ENCODE assay signal across 24 cellular contexts in the genomic region with DNA sequence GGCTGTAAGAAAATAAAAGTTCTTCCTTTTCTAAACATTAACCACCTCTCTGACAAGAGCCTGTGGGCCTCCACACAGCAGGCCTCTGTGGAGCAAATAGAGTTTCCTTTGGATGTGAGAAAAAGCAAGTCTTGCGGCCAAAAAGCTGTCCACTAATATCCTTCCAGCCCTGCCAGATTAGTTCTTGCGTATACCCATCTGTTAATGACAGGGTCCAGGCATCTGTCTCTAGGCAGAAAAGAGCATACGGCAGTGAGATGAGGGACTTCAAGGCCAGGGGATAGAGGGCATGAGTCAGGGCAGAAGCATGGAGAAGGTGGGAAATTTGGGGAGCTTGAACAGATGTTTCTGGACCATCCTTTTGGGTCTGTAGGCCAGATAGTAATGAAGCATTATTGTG.
"Had no signal": no experiment of that assay in that cellular context is flagged by ENCODE, and none has a peak within 500 bp of the region (broad histone marks: within the 10 kb centered on the region; RNA-seq: fewer than 3 reads in every experiment).

No MANE protein-coding gene starts in this region.

- H3K4me3 ChIP-seq: dorsolateral prefrontal cortex, left lung, thyroid gland had no signal

- H3K4me1 Mint-ChIP-seq: activated CD4-positive, alpha-beta memory T cell treated with anti-CD3 and anti-CD28 coated beads, Interleukin-2, amount 10 ng/mL, durations not matched to agents 7 days and 5 days; activated CD8-positive, alpha-beta memory T cell treated with anti-CD3 and anti-CD28 coated beads, Interleukin-2, amount 10 ng/mL, durations not matched to agents 7 days and 5 days; activated naive CD8-positive, alpha-beta T cell treated with anti-CD3 and anti-CD28 coated beads for 36 hours; activated T-helper 17 cell treated with anti-CD3 and anti-CD28 coated beads, Interleukin-2, amount 50 U/mL, for 72 hours; nephron progenitor cell had no signal

- DNase-seq: activated CD4-positive, alpha-beta memory T cell treated with anti-CD3 and anti-CD28 coated beads, Interleukin-2, amount 10 ng/mL, durations not matched to agents 7 days and 5 days; activated CD4-positive, alpha-beta T cell treated with anti-CD3 and anti-CD28 coated beads for 48 hours; activated CD4-positive, CD25-positive, alpha-beta regulatory T cell; activated CD8-positive, alpha-beta memory T cell treated with anti-CD3 and anti-CD28 coated beads, Interleukin-2, amount 10 ng/mL, durations not matched to agents 7 days and 5 days; activated naive CD4-positive, alpha-beta T cell; activated naive CD8-positive, alpha-beta T cell treated with anti-CD3 and anti-CD28 coated beads for 36 hours; activated T-cell treated with anti-CD3 and anti-CD28 coated beads, Interleukin-2, amount 50 U/mL, for 1 hour; amygdala; dorsolateral prefrontal cortex; hypothalamus; left lung; nephron progenitor cell; occipital lobe; posterior cingulate gyrus; retina; stimulated activated CD4-positive, alpha-beta T cell treated with anti-CD3 and anti-CD28 coated beads, Interleukin-12 subunit alpha, Interleukin-12 subunit beta, amount 100 ng/mL, for 4 hours; stimulated activated CD4-positive, alpha-beta T cell treated with anti-CD3 and anti-CD28 coated beads, Interleukin-1b, Interleukin-23, amount 100 ng/mL, for 48 hours; stimulated activated CD8-positive, alpha-beta memory T cell treated with anti-CD3 and anti-CD28 coated beads, Interleukin-4, amount 100 ng/mL, for 48 hours; stimulated activated naive CD4-positive, alpha-beta T cell; thyroid gland had no signal

- H3K4me1 ChIP-seq: left lung, thyroid gland had no signal

- H3K27me3 ChIP-seq: dorsolateral prefrontal cortex, left lung, thyroid gland had no signal

- H3K36me3 ChIP-seq: left lung, thyroid gland had no signal

- H3K4me3 Mint-ChIP-seq: activated CD4-positive, alpha-beta memory T cell treated with anti-CD3 and anti-CD28 coated beads, Interleukin-2, amount 10 ng/mL, durations not matched to agents 7 days and 5 days; activated CD8-positive, alpha-beta memory T cell treated with anti-CD3 and anti-CD28 coated beads, Interleukin-2, amount 10 ng/mL, durations not matched to agents 7 days and 5 days; activated naive CD8-positive, alpha-beta T cell treated with anti-CD3 and anti-CD28 coated beads for 36 hours; activated T-helper 17 cell treated with anti-CD3 and anti-CD28 coated beads, Interleukin-2, amount 50 U/mL, for 72 hours; nephron progenitor cell had no signal

- H3K9me3 Mint-ChIP-seq: activated CD4-positive, alpha-beta memory T cell treated with anti-CD3 and anti-CD28 coated beads, Interleukin-2, amount 10 ng/mL, durations not matched to agents 7 days and 5 days; activated naive CD8-positive, alpha-beta T cell treated with anti-CD3 and anti-CD28 coated beads for 36 hours; activated T-helper 17 cell treated with anti-CD3 and anti-CD28 coated beads, Interleukin-2, amount 50 U/mL, for 72 hours; nephron progenitor cell had no signal

- FAIRE-seq: colon, keratinocyte, urothelium cell line had no signal

- ATAC-seq: activated CD8-positive, alpha-beta memory T cell treated with anti-CD3 and anti-CD28 coated beads, Interleukin-2, amount 10 ng/mL, durations not matched to agents 7 days and 5 days; activated T-helper 17 cell treated with anti-CD3 and anti-CD28 coated beads, Interleukin-2, amount 50 U/mL, for 72 hours; left lung had no signal

- H3K27ac Mint-ChIP-seq: activated CD4-positive, alpha-beta memory T cell treated with anti-CD3 and anti-CD28 coated beads, Interleukin-2, amount 10 ng/mL, durations not matched to agents 7 days and 5 days; activated CD8-positive, alpha-beta memory T cell treated with anti-CD3 and anti-CD28 coated beads, Interleukin-2, amount 10 ng/mL, durations not matched to agents 7 days and 5 days; activated naive CD8-positive, alpha-beta T cell treated with anti-CD3 and anti-CD28 coated beads for 36 hours; activated T-helper 17 cell treated with anti-CD3 and anti-CD28 coated beads, Interleukin-2, amount 50 U/mL, for 72 hours; nephron progenitor cell had no signal

- H3K27me3 Mint-ChIP-seq: activated CD4-positive, alpha-beta memory T cell treated with anti-CD3 and anti-CD28 coated beads, Interleukin-2, amount 10 ng/mL, durations not matched to agents 7 days and 5 days; activated CD8-positive, alpha-beta memory T cell treated with anti-CD3 and anti-CD28 coated beads, Interleukin-2, amount 10 ng/mL, durations not matched to agents 7 days and 5 days; activated naive CD8-positive, alpha-beta T cell treated with anti-CD3 and anti-CD28 coated beads for 36 hours had no signal

- H3K27ac ChIP-seq: dorsolateral prefrontal cortex, left lung, thyroid gland had no signal

- H3K9me3 ChIP-seq: thyroid gland had no signal

- H3K36me3 Mint-ChIP-seq: activated CD8-positive, alpha-beta memory T cell treated with anti-CD3 and anti-CD28 coated beads, Interleukin-2, amount 10 ng/mL, durations not matched to agents 7 days and 5 days; activated naive CD8-positive, alpha-beta T cell treated with anti-CD3 and anti-CD28 coated beads for 36 hours had no signal
